Comparison of ENCODE assay signal across 7 cellular contexts in genomic region chr3:182683335-182684257, GRCh38.
A peak's percentile ranks its signal among the peaks of the same experiment; 100 is the strongest.
DNase-seq lines count a peak whose midpoint lies in the region; ATAC-seq, FAIRE-seq and TF ChIP-seq lines count a peak whose summit lies in the region.

No MANE protein-coding gene starts in this region.

- no CpG with 5 or more reads among the region's 8 CpGs for WGBS in iPS DF 6.9 (ENCODE audit: insufficient coverage, insufficient read length)
- 2 to 9% methylated on average over 8 of the region's 8 CpGs for WGBS in sigmoid colon, 2 donors

- H3K9me3 ChIP-seq in iPS DF 6.9 (ENCODE audit: control insufficient read depth, insufficient read depth, low read length) (no peaks in the 10 kb centered on the region), sigmoid colon (no peaks in the 10 kb centered on the region)

- no peaks in the 10 kb centered on the region for H3K36me3 ChIP-seq in iPS DF 6.9 (ENCODE audit: control insufficient read depth, insufficient read depth, low read length)
- H3K36me3 ChIP-seq in sigmoid colon = no peaks in the 10 kb centered on the region

- H3K27me3 ChIP-seq in iPS DF 6.9 (ENCODE audit: control insufficient read depth, insufficient read depth, low read length) = no peaks in the 10 kb centered on the region
- H3K27me3 ChIP-seq in sigmoid colon = peaks cover 0 to 37% (median 0%) of the 10 kb centered on the region in 3 donors

- peak overlapping the region; percentile 72 for H3K4me3 Mint-ChIP-seq in T-helper 1 cell treated with Interleukin-12 subunit alpha and Interleukin-12 subunit beta and Interleukin-4 antibody, amounts not matched to agents 30 μg/mL and 1 μg/mL, for 36 hours

- no peaks in the 10 kb centered on the region for H3K4me1 ChIP-seq in iPS DF 6.9 (ENCODE audit: control insufficient read depth, insufficient read depth, low read length)
- H3K4me1 ChIP-seq in sigmoid colon = peaks cover 0 to 17% (median 10%) of the 10 kb centered on the region in 4 donors

- DNase-seq in GM12892 (ENCODE audit: insufficient read length) (peak; percentile 32), NCI-H128 (lab: John Stamatoyannopoulos, UW; ENCODE audit: unreplicated experiment) (peak; percentile 75), astrocyte of the hippocampus (ENCODE audit: low read depth, low spot score) (peak; percentile 88), iPS DF 6.9 (ENCODE audit: low read depth, low spot score) (peak; percentile 37), sigmoid colon (no peak)

- TF ChIP-seq CTCF in sigmoid colon (IDR thresholded peaks at IDR 0.05) = peak; percentile 41 to 88 (median 75)

- peaks cover 9% of the 10 kb centered on the region for H3K4me1 Mint-ChIP-seq in T-helper 1 cell treated with Interleukin-12 subunit alpha and Interleukin-12 subunit beta and Interleukin-4 antibody, amounts not matched to agents 30 μg/mL and 1 μg/mL, for 36 hours (ENCODE audit: low read depth)

- H3K4me3 ChIP-seq in iPS DF 6.9 (ENCODE audit: low read length) = no peak overlapping the region
- H3K4me3 ChIP-seq in sigmoid colon = peak overlapping the region in 3 of 4 donors; percentile 48 to 59 (median 58)

- no peaks in the 10 kb centered on the region for H3K36me3 Mint-ChIP-seq in T-helper 1 cell treated with Interleukin-12 subunit alpha and Interleukin-12 subunit beta and Interleukin-4 antibody, amounts not matched to agents 30 μg/mL and 1 μg/mL, for 36 hours (ENCODE audit: low read depth)

- H3K27ac Mint-ChIP-seq in T-helper 1 cell treated with Interleukin-12 subunit alpha and Interleukin-12 subunit beta and Interleukin-4 antibody, amounts not matched to agents 30 μg/mL and 1 μg/mL, for 36 hours = peak overlapping the region; percentile 38

- TF ChIP-seq EP300 in sigmoid colon (IDR thresholded peaks at IDR 0.05) = no peak

- H3K27ac ChIP-seq in iPS DF 6.9 (ENCODE audit: low read length) = no peak overlapping the region
- no peak overlapping the region for H3K27ac ChIP-seq in sigmoid colon

- peak; percentile 81 for FAIRE-seq in GM12892 (lab: Jason Lieb, UNC)

- ATAC-seq in HG02759 (IDR thresholded peaks at IDR 0.05; ENCODE audit: unreplicated experiment) = peak; percentile 61

- H3K27me3 Mint-ChIP-seq in T-helper 1 cell treated with Interleukin-12 subunit alpha and Interleukin-12 subunit beta and Interleukin-4 antibody, amounts not matched to agents 30 μg/mL and 1 μg/mL, for 36 hours (ENCODE audit: low read depth) = peaks cover 50% of the 10 kb centered on the region

- intact Hi-C loops in sigmoid colon (cut with DNase I) = loop anchor here (2.0 kb wide), 1 partner anchor 975 kb away; no protein-coding TSS in a partner anchor

- TF ChIP-seq POLR2A in GM12892 (IDR thresholded peaks at IDR 0.05; ENCODE audit: low read depth, low read length) = no peak
- no peak for TF ChIP-seq POLR2A in sigmoid colon (IDR thresholded peaks at IDR 0.05)

- no peaks in the 10 kb centered on the region for H3K9me3 Mint-ChIP-seq in T-helper 1 cell treated with Interleukin-12 subunit alpha and Interleukin-12 subunit beta and Interleukin-4 antibody, amounts not matched to agents 30 μg/mL and 1 μg/mL, for 36 hours
